Comparison of ENCODE assay signal across 27 cellular contexts in the genomic region with DNA sequence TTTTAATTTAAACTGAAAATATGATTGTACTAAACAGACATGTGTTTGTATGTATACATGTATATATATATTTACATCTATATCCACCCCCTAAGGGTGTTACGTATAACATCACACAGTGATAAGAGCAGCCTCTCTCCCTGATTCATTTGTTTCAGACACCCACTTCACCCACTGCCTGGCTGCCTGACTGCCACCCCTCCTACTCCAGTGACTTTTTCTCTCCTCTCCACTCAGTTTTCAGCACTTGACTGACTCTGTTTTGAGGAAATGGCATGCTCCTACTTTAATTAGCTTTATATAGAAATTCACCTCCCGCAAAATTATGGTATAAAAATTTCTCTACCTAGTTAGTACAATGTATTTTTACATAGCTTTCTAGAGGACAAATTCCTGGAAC. TPM values are rescaled to one million over a fixed set of nuclear protein-coding genes. Genes with fewer than 3 reads are reported as not detected.
"Had no signal": no experiment of that assay in that cellular context is flagged by ENCODE, and none has a peak within 500 bp of the region (broad histone marks: within the 10 kb centered on the region; RNA-seq: fewer than 3 reads in every experiment).

No MANE protein-coding gene starts in this region.

- H3K9me3 ChIP-seq: body of pancreas, pancreas, psoas muscle, stomach, suprapubic skin, transverse colon had no signal

- H3K4me3 ChIP-seq: body of pancreas, lung, pancreas, psoas muscle, stomach, suprapubic skin, transverse colon had no signal

- DNase-seq: activated CD4-positive, alpha-beta T cell treated with anti-CD3 and anti-CD28 coated beads for 1 hour; activated CD4-positive, alpha-beta T cell treated with anti-CD3 and anti-CD28 coated beads, Interleukin-2, amount 50 U/mL, for 4 hours; activated naive CD4-positive, alpha-beta T cell; anterior cingulate cortex; body of pancreas; dermis blood vessel endothelial cell; effector CD8-positive, alpha-beta T cell; foreskin keratinocyte; immature natural killer cell; pancreas; psoas muscle; right cardiac atrium; stimulated activated CD4-positive, alpha-beta T cell treated with anti-CD3 and anti-CD28 coated beads, Interleukin-12 subunit alpha, Interleukin-12 subunit beta, amount 100 ng/mL, for 4 hours; stimulated activated CD4-positive, alpha-beta T cell treated with anti-CD3 and anti-CD28 coated beads, Interleukin-4, amount 100 ng/mL, for 4 hours; stomach; T-helper 1 cell; T-helper 9 cell; transverse colon had no signal

- H3K27me3 ChIP-seq: body of pancreas, foreskin keratinocyte, pancreas, stomach, suprapubic skin, transverse colon had no signal

- H3K4me1 Mint-ChIP-seq: mesothelial cell of epicardium, nephron had no signal

- H3K27ac Mint-ChIP-seq: activated T-helper 2 cell treated with anti-CD3 and anti-CD28 coated beads, Interferon-gamma antibody, Interleukin-2, Interleukin-4, amounts not matched to agents 10 μg/mL and 5 μg/mL and 100 μg/mL, durations not matched to agents 14 hours and 24 hours and 36 hours; mesothelial cell of epicardium; nephron had no signal

- H3K27ac ChIP-seq: body of pancreas, foreskin keratinocyte, pancreas, psoas muscle, stomach, suprapubic skin, transverse colon had no signal

- H3K4me3 Mint-ChIP-seq: immature natural killer cell, mesothelial cell of epicardium, nephron had no signal

- H3K4me1 ChIP-seq: pancreas, psoas muscle had no signal

- H3K9me3 Mint-ChIP-seq: activated T-helper 2 cell treated with anti-CD3 and anti-CD28 coated beads, Interferon-gamma antibody, Interleukin-2, Interleukin-4, amounts not matched to agents 10 μg/mL and 5 μg/mL and 100 μg/mL, durations not matched to agents 14 hours and 24 hours and 36 hours; immature natural killer cell; mesothelial cell of epicardium; nephron had no signal

- ATAC-seq: body of pancreas, foreskin keratinocyte, left lobe of liver, pancreas, psoas muscle, right cardiac atrium had no signal

RNA-seq across cellular contexts. Expression of a gene that starts 41.4 kb away (rescaled TPM):
- total RNA-seq: activated T-helper 2 cell treated with anti-CD3 and anti-CD28 coated beads, Interferon-gamma antibody, Interleukin-2, Interleukin-4, amounts not matched to agents 10 μg/mL and 5 μg/mL and 100 μg/mL, durations not matched to agents 14 hours and 24 hours and 36 hours; cardiac septum; dermis blood vessel endothelial cell; glomerular endothelial cell; kidney epithelial cell; left lobe of liver; mesothelial cell of epicardium; psoas muscle; right cardiac atrium; suprapubic skin had no signal

RNA-seq across cellular contexts. Expression of a gene that starts 50.5 kb away (rescaled TPM):
- total RNA-seq: body of pancreas had no signal
